16 cellular contexts compared by ENCODE assay signal in the genomic region with DNA sequence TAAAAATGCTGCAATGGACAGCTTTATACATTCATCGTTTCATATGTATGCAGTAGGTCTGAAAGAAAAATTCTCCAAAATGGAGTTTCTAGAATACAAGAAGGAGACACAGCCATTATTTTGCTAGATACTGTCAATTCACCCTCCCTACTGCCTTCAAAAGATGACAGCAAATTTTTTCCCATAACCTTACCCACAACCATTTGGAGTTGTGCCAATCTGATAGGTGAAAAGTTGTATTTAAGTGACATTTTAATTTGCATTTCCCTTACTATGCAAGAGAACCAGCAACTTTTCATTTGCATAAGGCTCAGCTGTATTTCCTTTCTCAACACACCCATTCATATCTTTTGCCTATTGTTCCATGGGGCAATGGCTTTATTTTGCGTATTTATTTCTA. TPM values are rescaled to one million over a fixed set of nuclear protein-coding genes. Genes with fewer than 3 reads are reported as not detected.
DNase-seq lines count a peak whose midpoint lies in the region; ATAC-seq and TF ChIP-seq lines count a peak whose summit lies in the region.
"Had no signal": no experiment of that assay in that cellular context is flagged by ENCODE, and none has a peak within 500 bp of the region (broad histone marks: within the 10 kb centered on the region; RNA-seq: fewer than 3 reads in every experiment).

No MANE protein-coding gene starts in this region.

- ATAC-seq in HG03432 (IDR thresholded peaks at IDR 0.05; ENCODE audit: unreplicated experiment) (peak; percentile 37), HG03439 (IDR thresholded peaks at IDR 0.05; ENCODE audit: unreplicated experiment) (no peak), GM18505 (IDR thresholded peaks at IDR 0.05; ENCODE audit: unreplicated experiment) (no peak), HG03139 (IDR thresholded peaks at IDR 0.05; ENCODE audit: unreplicated experiment) (no peak)
- peak; percentile 64 for ATAC-seq in activated T-helper 17 cell treated with anti-CD3 and anti-CD28 coated beads, Interleukin-2, amount 50 U/mL, for 72 hours (replicated peaks)
- ATAC-seq: gastrocnemius medialis; Right ventricle myocardium inferior; stimulated activated memory B cell treated with anti-CD40 and anti-IgM and Interleukin-4, amounts not matched to agents 10 μg/mL and 1 μg/mL and 100 μg/mL, for 72 hours had no signal

- no peak for TF ChIP-seq POLR2A in GM18505 (IDR thresholded peaks at IDR 0.05; ENCODE audit: borderline replicate concordance, extremely low read depth, insufficient read depth, insufficient read length)

- H3K27me3 Mint-ChIP-seq in activated T-helper 17 cell treated with anti-CD3 and anti-CD28 coated beads, Interleukin-2, amount 50 U/mL, for 72 hours = no peaks in the 10 kb centered on the region
- H3K27me3 Mint-ChIP-seq: stimulated activated memory B cell treated with anti-CD40 and anti-IgM and Interleukin-4, amounts not matched to agents 10 μg/mL and 1 μg/mL and 100 μg/mL, for 72 hours had no signal

- peaks cover 28% of the 10 kb centered on the region for H3K4me1 Mint-ChIP-seq in activated T-helper 17 cell treated with anti-CD3 and anti-CD28 coated beads, Interleukin-2, amount 50 U/mL, for 72 hours
- H3K4me1 Mint-ChIP-seq: stimulated activated memory B cell treated with anti-CD40 and anti-IgM and Interleukin-4, amounts not matched to agents 10 μg/mL and 1 μg/mL and 100 μg/mL, for 72 hours had no signal

- peaks cover 51% of the 10 kb centered on the region for H3K36me3 Mint-ChIP-seq in activated T-helper 17 cell treated with anti-CD3 and anti-CD28 coated beads, Interleukin-2, amount 50 U/mL, for 72 hours (ENCODE audit: low read depth)

- no peaks in the 10 kb centered on the region for H3K9me3 Mint-ChIP-seq in activated T-helper 17 cell treated with anti-CD3 and anti-CD28 coated beads, Interleukin-2, amount 50 U/mL, for 72 hours
- H3K9me3 Mint-ChIP-seq: stimulated activated memory B cell treated with anti-CD40 and anti-IgM and Interleukin-4, amounts not matched to agents 10 μg/mL and 1 μg/mL and 100 μg/mL, for 72 hours had no signal

- H3K27ac Mint-ChIP-seq in activated T-helper 17 cell treated with anti-CD3 and anti-CD28 coated beads, Interleukin-2, amount 50 U/mL, for 72 hours = peak overlapping the region; percentile 26
- H3K27ac Mint-ChIP-seq: stimulated activated memory B cell treated with anti-CD40 and anti-IgM and Interleukin-4, amounts not matched to agents 10 μg/mL and 1 μg/mL and 100 μg/mL, for 72 hours had no signal

- DNase-seq in activated T-cell treated with anti-CD3 and anti-CD28 coated beads for 4 hours (peak; percentile 30), renal cortical epithelial cell (ENCODE audit: low read depth) (peak; percentile 7)
- no peak for DNase-seq in activated T-cell treated with anti-CD3 and anti-CD28 coated beads, Interleukin-2, amount 50 U/mL, for 1 hour
- DNase-seq: activated naive CD4-positive, alpha-beta T cell; cortex of kidney; DMS79 treated with DMSO at 0.1 percent for 48 hours; gastrocnemius medialis; NCI-H524 treated with DMSO at 0.1 percent for 48 hours; transverse colon had no signal

- peak overlapping the region; percentile 26 for H3K4me3 Mint-ChIP-seq in activated T-helper 17 cell treated with anti-CD3 and anti-CD28 coated beads, Interleukin-2, amount 50 U/mL, for 72 hours
- H3K4me3 Mint-ChIP-seq: stimulated activated memory B cell treated with anti-CD40 and anti-IgM and Interleukin-4, amounts not matched to agents 10 μg/mL and 1 μg/mL and 100 μg/mL, for 72 hours had no signal

RNA-seq across cellular contexts. Expression of gene IL18RAP, which starts 31.4 kb away (rescaled TPM):
- total RNA-seq in activated T-helper 17 cell treated with anti-CD3 and anti-CD28 coated beads, Interleukin-2, amount 50 U/mL, for 72 hours = 1 to 10 TPM; 3.7 to 5.6 TPM
- total RNA-seq in renal cortical epithelial cell = not detected in 2 replicates

RNA-seq across cellular contexts. Expression of gene IL18R1, which starts 35.9 kb away (rescaled TPM):
- 10 to 100 TPM; 20.5 to 27.7 TPM for total RNA-seq in activated T-helper 17 cell treated with anti-CD3 and anti-CD28 coated beads, Interleukin-2, amount 50 U/mL, for 72 hours
- 3.4 and 4.0 TPM in 2 replicates for total RNA-seq in renal cortical epithelial cell

Comparison
In these comparisons a context has a peak if more than half of its experiments do, and no peak if none do; other contexts are left out.
1. ATAC-seq: peak in HG03432 (single experiment) and activated T-helper 17 cell treated with anti-CD3 and anti-CD28 coated beads, Interleukin-2, amount 50 U/mL, for 72 hours (single experiment); none in HG03439 (single experiment), GM18505 (single experiment) and HG03139 (single experiment).